Comparison of ENCODE assay signal across 1 cellular context in the genomic region with DNA sequence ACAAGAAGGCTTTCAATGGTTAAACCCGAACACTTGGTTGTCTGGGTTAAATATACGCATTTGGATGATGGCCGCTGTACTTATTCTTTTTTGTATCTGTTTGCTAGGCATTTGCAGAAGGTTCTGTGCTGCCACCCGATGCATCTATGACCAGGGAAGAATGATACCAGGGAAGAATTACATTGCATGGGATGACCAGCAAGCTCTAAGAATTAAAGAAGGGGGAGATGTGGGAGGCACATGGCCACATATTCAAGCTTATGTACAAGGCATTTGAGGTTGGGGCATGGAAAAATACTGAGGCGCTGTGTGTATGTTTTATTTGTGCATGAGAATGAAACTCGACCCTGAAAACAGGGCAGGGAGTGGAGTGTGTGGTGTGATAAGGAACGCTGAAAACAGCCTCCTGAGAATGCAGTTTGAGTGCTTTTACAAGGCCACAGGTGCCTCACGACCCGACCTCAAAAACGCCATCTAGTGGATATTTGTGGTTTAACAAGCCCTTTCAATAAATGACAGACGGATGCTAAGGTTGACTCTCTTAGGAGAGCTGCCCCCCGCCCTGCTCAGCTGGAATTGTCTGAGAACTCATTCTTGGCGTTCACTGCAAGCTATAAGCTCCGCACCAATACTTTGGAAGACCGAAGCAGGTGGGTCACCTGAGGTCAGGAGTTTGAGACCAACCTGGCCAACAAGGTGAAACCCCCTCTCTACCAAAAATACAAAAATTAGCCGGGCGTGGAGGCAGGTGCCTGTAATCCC.
TF ChIP-seq lines count a peak whose summit lies in the region.

No MANE protein-coding gene starts in this region.

TF ChIP-seq in H1, 55 proteins besides CTCF, POLR2A, EP300 and RAD21:
- 0 out of 2 replicates have a peak, but pooled peaks have one; percentile 14 for TF ChIP-seq SP1 (IDR thresholded peaks at IDR 0.05; ENCODE audit: low read depth, low read length)
